In genomic region chr10:25047088-25047487, GRCh38 we compare ENCODE assay signal across 1 cellular context.
TF ChIP-seq lines count a peak whose summit lies in the region.

No MANE protein-coding gene starts in this region.

TF ChIP-seq in K562, 482 proteins besides CTCF, POLR2A, EP300 and RAD21:
- no peak for TF ChIP-seq TEAD2 (tag; IDR thresholded peaks at IDR 0.05)
- TF ChIP-seq, protein P1, sequence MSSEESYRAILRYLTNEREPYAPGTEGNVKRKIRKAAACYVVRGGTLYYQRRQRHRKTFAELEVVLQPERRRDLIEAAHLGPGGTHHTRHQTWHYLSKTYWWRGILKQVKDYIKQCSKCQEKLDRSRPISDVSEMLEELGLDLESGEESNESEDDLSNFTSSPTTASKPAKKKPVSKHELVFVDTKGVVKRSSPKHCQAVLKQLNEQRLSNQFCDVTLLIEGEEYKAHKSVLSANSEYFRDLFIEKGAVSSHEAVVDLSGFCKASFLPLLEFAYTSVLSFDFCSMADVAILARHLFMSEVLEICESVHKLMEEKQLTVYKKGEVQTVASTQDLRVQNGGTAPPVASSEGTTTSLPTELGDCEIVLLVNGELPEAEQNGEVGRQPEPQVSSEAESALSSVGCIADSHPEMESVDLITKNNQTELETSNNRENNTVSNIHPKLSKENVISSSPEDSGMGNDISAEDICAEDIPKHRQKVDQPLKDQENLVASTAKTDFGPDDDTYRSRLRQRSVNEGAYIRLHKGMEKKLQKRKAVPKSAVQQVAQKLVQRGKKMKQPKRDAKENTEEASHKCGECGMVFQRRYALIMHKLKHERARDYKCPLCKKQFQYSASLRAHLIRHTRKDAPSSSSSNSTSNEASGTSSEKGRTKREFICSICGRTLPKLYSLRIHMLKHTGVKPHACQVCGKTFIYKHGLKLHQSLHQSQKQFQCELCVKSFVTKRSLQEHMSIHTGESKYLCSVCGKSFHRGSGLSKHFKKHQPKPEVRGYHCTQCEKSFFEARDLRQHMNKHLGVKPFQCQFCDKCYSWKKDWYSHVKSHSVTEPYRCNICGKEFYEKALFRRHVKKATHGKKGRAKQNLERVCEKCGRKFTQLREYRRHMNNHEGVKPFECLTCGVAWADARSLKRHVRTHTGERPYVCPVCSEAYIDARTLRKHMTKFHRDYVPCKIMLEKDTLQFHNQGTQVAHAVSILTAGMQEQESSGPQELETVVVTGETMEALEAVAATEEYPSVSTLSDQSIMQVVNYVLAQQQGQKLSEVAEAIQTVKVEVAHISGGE (CRISPR knock-in tag; IDR thresholded peaks at IDR 0.05), result 0 out of 6 replicates have a peak, but pooled peaks of 1 of the 3 experiments have one; percentile 19
